12 cellular contexts compared by ENCODE assay signal in genomic region chr6:52499026-52499425, GRCh38.
DNase-seq lines count a peak whose midpoint lies in the region; ATAC-seq and TF ChIP-seq lines count a peak whose summit lies in the region.
"Had no signal": no experiment of that assay in that cellular context is flagged by ENCODE, and none has a peak within 500 bp of the region (broad histone marks: within the 10 kb centered on the region; RNA-seq: fewer than 3 reads in every experiment).

No MANE protein-coding gene starts in this region.

- H3K4me1 ChIP-seq in breast epithelium: peaks cover 0 to 13% of the 10 kb centered on the region in 2 donors

- no TSS peak for BruUV-seq in MCF 10A (replicated peaks; lab: Mats Ljungman, UMichigan)

- peak overlapping the region; percentile 45 to 57 for H3K27ac ChIP-seq in breast epithelium
- H3K27ac ChIP-seq: testis had no signal

- H3K27me3 Mint-ChIP-seq in MCF 10A (ENCODE audit: insufficient read depth, unreplicated experiment) (no peaks in the 10 kb centered on the region), memory B cell (no peaks in the 10 kb centered on the region), type B pancreatic cell (no peaks in the 10 kb centered on the region)
- H3K27me3 Mint-ChIP-seq: activated naive CD4-positive, alpha-beta T cell treated with anti-CD3 and anti-CD28 coated beads, Interleukin-2, amount 10 ng/mL, durations not matched to agents 7 days and 5 days had no signal

- intact Hi-C loops in breast epithelium (cut with DNase I; ENCODE audit: low total_unique reads) (no loop called here), MCF 10A (cut with micrococcal nuclease) (no loop called here)

- H3K27ac Mint-ChIP-seq in MCF 10A (ENCODE audit: low read depth, unreplicated experiment) (no peak overlapping the region), memory B cell (peak overlapping the region; percentile 100), type B pancreatic cell (peak overlapping the region; percentile 55)
- H3K27ac Mint-ChIP-seq: activated naive CD4-positive, alpha-beta T cell treated with anti-CD3 and anti-CD28 coated beads, Interleukin-2, amount 10 ng/mL, durations not matched to agents 7 days and 5 days had no signal

- DNase-seq in breast epithelium (ENCODE audit: low spot score in 2 of 2) (no peak), MCF 10A (ENCODE audit: unreplicated experiment) (no peak), amniotic epithelial cell (ENCODE audit: low read depth) (peak; percentile 66), memory B cell (ENCODE audit: low spot score in 2 of 2) (no peak), type B pancreatic cell (ENCODE audit: extremely low spot score, unreplicated experiment) (no peak), islet precursor cell (no peak), T1000 (lab: John Stamatoyannopoulos, UW) (no peak)
- no peak for DNase-seq in stimulated activated naive CD4-positive, alpha-beta T cell treated with Interleukin-2 at 50 U/mL for 16 hours (lab: John Stamatoyannopoulos, UW)
- DNase-seq: activated naive CD4-positive, alpha-beta T cell treated with anti-CD3 and anti-CD28 coated beads, Interleukin-2, amount 10 ng/mL, durations not matched to agents 7 days and 5 days; stimulated activated CD4-positive, alpha-beta T cell treated with anti-CD3 and anti-CD28 coated beads, Interleukin-1b, Interleukin-23, amount 100 ng/mL, for 48 hours; testis had no signal

- CTCF ChIA-PET in MCF 10A (lab: Yijun Ruan, JAX): interaction anchor here (0.8 to 1.9 kb wide), 3 partner anchors 9 to 83 kb away, joined by 3 to 12 read pairs (median 4); no protein-coding TSS in a partner anchor

- no peaks in the 10 kb centered on the region for H3K27me3 ChIP-seq in breast epithelium
- H3K27me3 ChIP-seq: testis had no signal

- no peak for ATAC-seq in memory B cell (ENCODE audit: low read depth)
- ATAC-seq: activated CD4-positive, CD25-positive, alpha-beta regulatory T cell treated with anti-CD3 and anti-CD28 coated beads, Interleukin-2, amount 50 U/mL, for 24 hours had no signal

- H3K36me3 ChIP-seq in breast epithelium: no peaks in the 10 kb centered on the region

- H3K9me3 ChIP-seq in breast epithelium: no peaks in the 10 kb centered on the region
- H3K9me3 ChIP-seq: testis had no signal

- H3K4me3 Mint-ChIP-seq in MCF 10A (ENCODE audit: unreplicated experiment): no peak overlapping the region
- no peak overlapping the region for H3K4me3 Mint-ChIP-seq in memory B cell
- no peak overlapping the region for H3K4me3 Mint-ChIP-seq in type B pancreatic cell
- H3K4me3 Mint-ChIP-seq: activated naive CD4-positive, alpha-beta T cell treated with anti-CD3 and anti-CD28 coated beads, Interleukin-2, amount 10 ng/mL, durations not matched to agents 7 days and 5 days had no signal

- TF ChIP-seq POLR2A in breast epithelium (IDR thresholded peaks at IDR 0.05): no peak

- H3K36me3 Mint-ChIP-seq in MCF 10A (ENCODE audit: insufficient read depth, unreplicated experiment): peaks cover 25% of the 10 kb centered on the region
- H3K36me3 Mint-ChIP-seq in memory B cell: peaks cover 9% of the 10 kb centered on the region
- peaks cover 19% of the 10 kb centered on the region for H3K36me3 Mint-ChIP-seq in type B pancreatic cell
- H3K36me3 Mint-ChIP-seq: activated naive CD4-positive, alpha-beta T cell treated with anti-CD3 and anti-CD28 coated beads, Interleukin-2, amount 10 ng/mL, durations not matched to agents 7 days and 5 days had no signal

- POLR2A ChIA-PET in MCF 10A (lab: Yijun Ruan, JAX): interaction anchor here (0.6 to 1.4 kb wide), 5 partner anchors 45 to 549 kb away, joined by 3 read pairs; no protein-coding TSS in a partner anchor

- H3K9me3 Mint-ChIP-seq in MCF 10A (ENCODE audit: unreplicated experiment) (no peaks in the 10 kb centered on the region), memory B cell (peaks cover 2% of the 10 kb centered on the region), type B pancreatic cell (no peaks in the 10 kb centered on the region)
- H3K9me3 Mint-ChIP-seq: activated naive CD4-positive, alpha-beta T cell treated with anti-CD3 and anti-CD28 coated beads, Interleukin-2, amount 10 ng/mL, durations not matched to agents 7 days and 5 days had no signal

- TF ChIP-seq CTCF in breast epithelium (IDR thresholded peaks at IDR 0.05) (no peak), MCF 10A (IDR thresholded peaks at IDR 0.05; ENCODE audit: unreplicated experiment) (no peak), type B pancreatic cell (conservative IDR thresholded peaks at IDR 0.05) (no peak)

- H3K4me3 ChIP-seq in breast epithelium: no peak overlapping the region
- H3K4me3 ChIP-seq: testis had no signal

- peaks cover 17% of the 10 kb centered on the region for H3K4me1 Mint-ChIP-seq in MCF 10A (ENCODE audit: insufficient read depth, unreplicated experiment)
- H3K4me1 Mint-ChIP-seq in memory B cell: peaks cover 36% of the 10 kb centered on the region
- peaks cover 22% of the 10 kb centered on the region for H3K4me1 Mint-ChIP-seq in type B pancreatic cell (ENCODE audit: unreplicated experiment)
- H3K4me1 Mint-ChIP-seq: activated naive CD4-positive, alpha-beta T cell treated with anti-CD3 and anti-CD28 coated beads, Interleukin-2, amount 10 ng/mL, durations not matched to agents 7 days and 5 days had no signal
